In the genomic region with DNA sequence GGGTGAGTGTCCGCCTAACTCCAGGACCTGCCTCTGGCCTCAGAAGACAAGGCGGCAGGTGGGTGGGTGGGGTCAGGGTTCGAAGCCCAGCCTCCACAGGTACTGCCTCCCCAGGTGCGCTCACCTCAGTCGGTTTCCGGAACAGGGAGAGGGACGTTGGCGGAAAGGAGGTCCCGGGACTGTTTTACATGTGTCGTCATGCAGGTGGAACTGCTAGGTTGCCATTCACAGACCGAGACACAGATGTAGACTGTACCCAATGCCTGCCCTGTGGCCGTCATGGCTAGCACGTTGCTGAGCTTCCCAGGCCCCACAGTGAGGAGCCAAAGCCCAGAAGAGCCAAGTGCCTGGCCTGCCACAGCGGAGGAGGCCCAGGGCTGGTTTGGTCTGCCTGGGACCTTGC, we compare ENCODE assay signal across 16 cellular contexts.
"Had no signal": no experiment of that assay in that cellular context is flagged by ENCODE, and none has a peak within 500 bp of the region (broad histone marks: within the 10 kb centered on the region; RNA-seq: fewer than 3 reads in every experiment).

No MANE protein-coding gene starts in this region.

- H3K9me3 ChIP-seq: breast epithelium, esophagus squamous epithelium, SK-N-SH had no signal

- H3K27me3 Mint-ChIP-seq: activated naive CD8-positive, alpha-beta T cell treated with anti-CD3 and anti-CD28 coated beads for 36 hours; stimulated activated naive B cell treated with anti-CD40 and anti-IgM and Interleukin-4, amounts not matched to agents 10 μg/mL and 1 μg/mL and 100 μg/mL, for 72 hours had no signal

- H3K4me1 Mint-ChIP-seq: activated naive CD8-positive, alpha-beta T cell treated with anti-CD3 and anti-CD28 coated beads for 36 hours; stimulated activated naive B cell treated with anti-CD40 and anti-IgM and Interleukin-4, amounts not matched to agents 10 μg/mL and 1 μg/mL and 100 μg/mL, for 72 hours had no signal

- H3K4me3 ChIP-seq: breast epithelium, esophagus squamous epithelium, neural progenitor cell had no signal

- H3K4me2 ChIP-seq: neural progenitor cell, SK-N-SH had no signal

- DNase-seq: activated CD4-positive, alpha-beta T cell treated with anti-CD3 and anti-CD28 coated beads for 4 hours; activated CD8-positive, alpha-beta T cell treated with anti-CD3 and anti-CD28 coated beads, Interleukin-2, amount 10 ng/mL, durations not matched to agents 7 days and 5 days; activated gamma-delta T cell; activated naive CD8-positive, alpha-beta T cell treated with anti-CD3 and anti-CD28 coated beads for 36 hours; esophagus squamous epithelium; mesendoderm; retina; SK-N-SH; stimulated activated CD4-positive, alpha-beta T cell treated with anti-CD3 and anti-CD28 coated beads, Interleukin-1b, Interleukin-23, amount 100 ng/mL, for 48 hours; stimulated activated naive B cell treated with anti-CD40 and anti-IgM and Interleukin-4, amounts not matched to agents 10 μg/mL and 1 μg/mL and 100 μg/mL, for 72 hours; T-helper 1 cell; trophoblast cell had no signal

- ATAC-seq: activated CD8-positive, alpha-beta T cell treated with anti-CD3 and anti-CD28 coated beads, Interleukin-2, amount 10 ng/mL, durations not matched to agents 7 days and 5 days had no signal

- H3K4me3 Mint-ChIP-seq: activated CD8-positive, alpha-beta T cell treated with anti-CD3 and anti-CD28 coated beads, Interleukin-2, amount 10 ng/mL, durations not matched to agents 7 days and 5 days; activated naive CD8-positive, alpha-beta T cell treated with anti-CD3 and anti-CD28 coated beads for 36 hours; neural progenitor cell; stimulated activated naive B cell treated with anti-CD40 and anti-IgM and Interleukin-4, amounts not matched to agents 10 μg/mL and 1 μg/mL and 100 μg/mL, for 72 hours had no signal

- H2AFZ ChIP-seq: neural progenitor cell, parathyroid adenoma had no signal

- H3K9ac ChIP-seq: neural progenitor cell, parathyroid adenoma, SK-N-SH had no signal

- H3K27ac Mint-ChIP-seq: activated CD8-positive, alpha-beta T cell treated with anti-CD3 and anti-CD28 coated beads, Interleukin-2, amount 10 ng/mL, durations not matched to agents 7 days and 5 days; activated naive CD8-positive, alpha-beta T cell treated with anti-CD3 and anti-CD28 coated beads for 36 hours; stimulated activated naive B cell treated with anti-CD40 and anti-IgM and Interleukin-4, amounts not matched to agents 10 μg/mL and 1 μg/mL and 100 μg/mL, for 72 hours had no signal

- H3K36me3 ChIP-seq: breast epithelium, esophagus squamous epithelium, neural progenitor cell had no signal

- H3K9me3 Mint-ChIP-seq: activated naive CD8-positive, alpha-beta T cell treated with anti-CD3 and anti-CD28 coated beads for 36 hours; neural progenitor cell; stimulated activated naive B cell treated with anti-CD40 and anti-IgM and Interleukin-4, amounts not matched to agents 10 μg/mL and 1 μg/mL and 100 μg/mL, for 72 hours had no signal

- H3K27me3 ChIP-seq: breast epithelium, esophagus squamous epithelium, neural progenitor cell had no signal

- H3K4me1 ChIP-seq: breast epithelium, neural progenitor cell, parathyroid adenoma had no signal

- H3K27ac ChIP-seq: breast epithelium, esophagus squamous epithelium, neural progenitor cell, parathyroid adenoma, VCaP had no signal

- H3K36me3 Mint-ChIP-seq: activated naive CD8-positive, alpha-beta T cell treated with anti-CD3 and anti-CD28 coated beads for 36 hours; neural progenitor cell; stimulated activated naive B cell treated with anti-CD40 and anti-IgM and Interleukin-4, amounts not matched to agents 10 μg/mL and 1 μg/mL and 100 μg/mL, for 72 hours had no signal
